13 cellular contexts compared by ENCODE assay signal in the genomic region with DNA sequence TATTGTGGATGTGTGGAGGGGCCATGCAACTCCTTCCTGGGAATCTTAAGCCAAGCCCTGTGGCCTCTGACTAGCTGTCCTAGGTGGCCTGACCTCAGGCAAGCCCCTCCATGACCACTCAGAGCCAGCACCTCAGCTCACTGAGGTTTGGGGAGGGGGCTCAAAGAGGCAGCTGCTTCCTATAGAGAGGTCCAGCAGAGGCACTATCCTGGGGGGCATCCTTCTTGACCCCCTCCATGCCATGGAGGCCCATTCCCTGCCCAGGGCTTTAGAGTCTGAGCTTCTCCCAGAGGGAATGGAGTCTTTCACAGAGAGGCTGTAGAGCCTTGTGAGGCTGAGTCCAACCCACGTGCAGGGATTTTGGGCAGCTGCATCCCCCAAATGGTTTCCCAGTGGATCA. TPM values are rescaled to one million over a fixed set of nuclear protein-coding genes. Genes with fewer than 3 reads are reported as not detected.
DNase-seq lines count a peak whose midpoint lies in the region; ATAC-seq and TF ChIP-seq lines count a peak whose summit lies in the region.
"Had no signal": no experiment of that assay in that cellular context is flagged by ENCODE, and none has a peak within 500 bp of the region (broad histone marks: within the 10 kb centered on the region; RNA-seq: fewer than 3 reads in every experiment).

No MANE protein-coding gene starts in this region.

- intact Hi-C loops in CD8-positive, alpha-beta T cell (cut with DNase I, micrococcal nuclease) = loop anchor here (1.0 to 2.0 kb wide), 4 partner anchors 16 to 55 kb away; a partner anchor contains a TSS
- intact Hi-C loops in activated B cell treated with CpG ODN at 0.5 μM for 24 hours (cut with micrococcal nuclease) = loop anchor here (1.0 to 2.0 kb wide), 4 partner anchors 17 to 54 kb away; a partner anchor contains a TSS
- intact Hi-C loops in colonic mucosa (cut with DNase I) = no loop called here
- intact Hi-C loops in sigmoid colon (cut with DNase I) = loop anchor here (5.0 kb wide), 1 partner anchor 36 kb away; no protein-coding TSS in a partner anchor

- H3K9ac ChIP-seq in colonic mucosa (ENCODE audit: low read depth in 2 of 2, low read length in 2 of 2) = no peak overlapping the region

- H3K27me3 Mint-ChIP-seq in CD8-positive, alpha-beta T cell (ENCODE audit: low read depth) = no peaks in the 10 kb centered on the region
- H3K27me3 Mint-ChIP-seq in activated B cell treated with CpG ODN at 0.5 μM for 24 hours = no peaks in the 10 kb centered on the region

- WGBS in sigmoid colon, 2 donors = 87% methylated on average over 1 of the region's 1 CpG

- no peaks in the 10 kb centered on the region for H3K9me3 Mint-ChIP-seq in CD8-positive, alpha-beta T cell
- H3K9me3 Mint-ChIP-seq in activated B cell treated with CpG ODN at 0.5 μM for 24 hours = no peaks in the 10 kb centered on the region

- no peak overlapping the region for H3K4me3 Mint-ChIP-seq in CD8-positive, alpha-beta T cell
- no peak overlapping the region for H3K4me3 Mint-ChIP-seq in activated B cell treated with CpG ODN at 0.5 μM for 24 hours
- H3K4me3 Mint-ChIP-seq: CD14-positive monocyte had no signal

- H3K4me3 ChIP-seq in CD8-positive, alpha-beta T cell (ENCODE audit: low read depth, low read length) = no peak overlapping the region
- H3K4me3 ChIP-seq in colonic mucosa (no peak overlapping the region), sigmoid colon (no peak overlapping the region)
- H3K4me3 ChIP-seq: dorsolateral prefrontal cortex had no signal

- peaks cover 24% of the 10 kb centered on the region for H3K36me3 Mint-ChIP-seq in CD8-positive, alpha-beta T cell
- H3K36me3 Mint-ChIP-seq in activated B cell treated with CpG ODN at 0.5 μM for 24 hours (ENCODE audit: low read depth) = peaks cover 13% of the 10 kb centered on the region

- CTCF ChIA-PET in CD8-positive, alpha-beta T cell (lab: Charles Lee) = interaction anchor here (0.7 to 14.4 kb wide), 13 partner anchors 9 to 89 kb away, joined by 3 to 120 read pairs (median 4); a partner anchor contains a TSS
- CTCF ChIA-PET in activated B cell treated with CpG ODN at 0.5 μM for 24 hours (lab: Charles Lee) = interaction anchor here (1.5 to 5.1 kb wide), 3 partner anchors 15 to 63 kb away, joined by 3 to 18 read pairs (median 4); no protein-coding TSS in a partner anchor

- no peak for TF ChIP-seq CTCF in CD8-positive, alpha-beta T cell (IDR thresholded peaks at IDR 0.05)
- no peak for TF ChIP-seq CTCF in activated B cell treated with CpG ODN at 0.5 μM for 24 hours (IDR thresholded peaks at IDR 0.05)
- TF ChIP-seq CTCF in colonic mucosa (IDR thresholded peaks at IDR 0.05) = no peak
- TF ChIP-seq CTCF in sigmoid colon (IDR thresholded peaks at IDR 0.05) = no peak

- DNase-seq in CD8-positive, alpha-beta T cell = peak in 2 of 7 experiments; percentile 11 to 27
- DNase-seq in activated B cell treated with CpG ODN at 0.5 μM for 24 hours = peak; percentile 14
- DNase-seq in colonic mucosa = no peak
- DNase-seq in sigmoid colon = peak; percentile 40
- no peak for DNase-seq in SKM-1 treated with dmso at 0.1 percent for 144 hours (lab: John Stamatoyannopoulos, UW; ENCODE audit: unreplicated experiment)
- no peak for DNase-seq in substantia nigra (lab: John Stamatoyannopoulos, UW)
- DNase-seq in Kasumi-1 (lab: John Stamatoyannopoulos, UW) = no peak
- DNase-seq in inferior parietal cortex (ENCODE audit: extremely low spot score) = no peak
- DNase-seq: anterior cingulate cortex, IMR-90, NCI-H2029 had no signal

- no peak for TF ChIP-seq EP300 in sigmoid colon (IDR thresholded peaks at IDR 0.05)

- H3K4me1 Mint-ChIP-seq in CD8-positive, alpha-beta T cell (ENCODE audit: low read depth) = peaks cover 94% of the 10 kb centered on the region
- peaks cover 78% of the 10 kb centered on the region for H3K4me1 Mint-ChIP-seq in activated B cell treated with CpG ODN at 0.5 μM for 24 hours

- POLR2A ChIA-PET in CD8-positive, alpha-beta T cell (lab: Charles Lee) = interaction anchor here (0.6 to 21.8 kb wide), 13 partner anchors 9 to 68 kb away, joined by 3 to 391 read pairs (median 6); a partner anchor contains a TSS
- POLR2A ChIA-PET in activated B cell treated with CpG ODN at 0.5 μM for 24 hours (lab: Charles Lee) = interaction anchor here (0.6 to 13.4 kb wide), 11 partner anchors 8 to 115 kb away, joined by 3 to 286 read pairs (median 7); a partner anchor contains a TSS

- no peaks in the 10 kb centered on the region for H3K27me3 ChIP-seq in CD8-positive, alpha-beta T cell (ENCODE audit: insufficient read depth, low read length)
- H3K27me3 ChIP-seq in colonic mucosa = no peaks in the 10 kb centered on the region
- no peaks in the 10 kb centered on the region for H3K27me3 ChIP-seq in sigmoid colon
- H3K27me3 ChIP-seq: dorsolateral prefrontal cortex had no signal

- H3K9me3 ChIP-seq in CD8-positive, alpha-beta T cell (ENCODE audit: low read length) = no peaks in the 10 kb centered on the region
- H3K9me3 ChIP-seq in colonic mucosa (no peaks in the 10 kb centered on the region), sigmoid colon (no peaks in the 10 kb centered on the region)

- peaks cover 87% of the 10 kb centered on the region for H3K4me1 ChIP-seq in CD8-positive, alpha-beta T cell (ENCODE audit: insufficient read depth, low read length)
- H3K4me1 ChIP-seq in colonic mucosa = peaks cover 32% of the 10 kb centered on the region
- peaks cover 0 to 41% (median 29%) of the 10 kb centered on the region in 4 donors for H3K4me1 ChIP-seq in sigmoid colon

- H3K36me3 ChIP-seq in CD8-positive, alpha-beta T cell (ENCODE audit: insufficient read depth, low read length) = no peaks in the 10 kb centered on the region
- H3K36me3 ChIP-seq in colonic mucosa (no peaks in the 10 kb centered on the region), sigmoid colon (peaks cover 0 to 7% (median 0%) of the 10 kb centered on the region in 4 donors)

- TF ChIP-seq POLR2A in sigmoid colon (IDR thresholded peaks at IDR 0.05) = no peak

- ATAC-seq in CD8-positive, alpha-beta T cell = no peak
- no peak for ATAC-seq in activated B cell treated with CpG ODN at 0.5 μM for 24 hours (ENCODE audit: low read depth)

- H3K27ac ChIP-seq in CD8-positive, alpha-beta T cell (ENCODE audit: low read depth, low read length) = peak overlapping the region; percentile 52
- H3K27ac ChIP-seq in colonic mucosa = peak overlapping the region; percentile 39
- no peak overlapping the region for H3K27ac ChIP-seq in sigmoid colon
- no peak overlapping the region for H3K27ac ChIP-seq in substantia nigra (ENCODE audit: low read depth, low read length, poor library complexity, severe bottlenecking)

- H3K27ac Mint-ChIP-seq in CD8-positive, alpha-beta T cell = peak overlapping the region; percentile 87
- peak overlapping the region; percentile 91 for H3K27ac Mint-ChIP-seq in activated B cell treated with CpG ODN at 0.5 μM for 24 hours

RNA-seq across cellular contexts. Expression of a gene that starts 17.0 kb away (rescaled TPM):
- total RNA-seq in CD8-positive, alpha-beta T cell = 1,000 to 10,000 TPM; 1,214 to 1,250 TPM
- total RNA-seq in activated B cell treated with CpG ODN at 0.5 μM for 24 hours (126 and 134 TPM in 2 replicates), colonic mucosa (10 to 100 TPM; 59.7 to 87.8 TPM), sigmoid colon (100 to 1,000 TPM in 1 of 4 donors, 10 to 100 TPM in 3; 15.3 to 124 (median 22.7) TPM)
- polyA plus RNA-seq in sigmoid colon = 100 to 1,000 TPM in 1 of 3 donors, 10 to 100 TPM in 2; 37.2 to 169 (median 70.5) TPM

Comparison
In these comparisons a context has a peak if more than half of its experiments do, and no peak if none do; other contexts are left out.
1. DNase-seq: peak in activated B cell treated with CpG ODN at 0.5 μM for 24 hours (single experiment) and sigmoid colon (single experiment); none in colonic mucosa (single experiment), SKM-1 treated with dmso at 0.1 percent for 144 hours (single experiment), substantia nigra (0 of 49), Kasumi-1 (0 of 2) and inferior parietal cortex (single experiment).
2. H3K27ac ChIP-seq: peak in CD8-positive, alpha-beta T cell (single experiment) and colonic mucosa (single experiment); none in sigmoid colon (0 of 4) and substantia nigra (single experiment).